Comparison of ENCODE assay signal across 1 cellular context in the genomic region with DNA sequence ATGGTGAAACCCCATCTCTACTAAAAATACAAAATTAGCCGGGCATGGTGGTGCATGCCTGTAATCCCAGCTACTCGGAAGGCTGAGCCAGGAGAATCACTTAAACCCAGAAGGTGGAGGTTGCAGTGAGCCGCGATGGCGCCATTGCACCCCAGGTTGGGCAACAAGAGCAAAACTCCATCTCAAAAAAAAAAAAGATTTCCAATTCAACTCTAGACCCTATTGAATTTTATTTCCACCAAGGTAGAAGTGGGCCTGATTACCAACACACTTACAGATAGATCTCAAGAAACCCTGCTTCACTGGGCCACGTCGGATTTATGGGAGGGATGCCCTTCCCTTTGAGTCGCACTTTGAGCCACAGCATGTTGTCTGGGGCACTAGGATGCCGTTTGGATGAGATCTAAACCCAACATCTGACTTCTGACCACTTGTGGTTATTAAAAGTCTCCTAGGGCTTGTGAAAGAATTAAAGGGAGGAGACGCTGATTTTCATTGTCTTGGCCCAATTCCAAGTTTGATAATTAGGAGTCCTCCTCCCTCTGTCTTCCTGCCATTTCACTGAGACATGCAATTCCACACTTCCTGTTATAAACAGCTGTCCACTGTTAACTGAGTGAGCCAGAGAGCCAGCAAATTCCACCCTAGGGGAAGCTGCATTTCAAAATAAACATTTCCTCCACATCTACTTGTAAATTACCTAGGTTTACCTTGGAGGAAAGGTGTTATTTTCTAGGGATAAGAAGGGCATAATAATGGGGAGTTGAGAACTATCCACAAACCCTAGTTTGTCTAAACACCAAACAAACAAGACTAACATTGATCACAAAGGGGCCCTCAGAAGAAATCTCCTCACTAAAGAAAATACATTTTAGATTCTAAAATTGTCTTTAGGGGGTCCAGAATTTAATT.
A peak's percentile ranks its signal among the peaks of the same experiment; 100 is the strongest.
TF ChIP-seq lines count a peak whose summit lies in the region.

No MANE protein-coding gene starts in this region.

TF ChIP-seq in K562, 482 proteins besides CTCF, POLR2A, EP300 and RAD21 (continued from another document and continues in another):
- TF ChIP-seq, protein P1, sequence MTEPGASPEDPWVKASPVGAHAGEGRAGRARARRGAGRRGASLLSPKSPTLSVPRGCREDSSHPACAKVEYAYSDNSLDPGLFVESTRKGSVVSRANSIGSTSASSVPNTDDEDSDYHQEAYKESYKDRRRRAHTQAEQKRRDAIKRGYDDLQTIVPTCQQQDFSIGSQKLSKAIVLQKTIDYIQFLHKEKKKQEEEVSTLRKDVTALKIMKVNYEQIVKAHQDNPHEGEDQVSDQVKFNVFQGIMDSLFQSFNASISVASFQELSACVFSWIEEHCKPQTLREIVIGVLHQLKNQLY (CRISPR knock-in tag; conservative IDR thresholded peaks at IDR 0.05) = no peak
- TF ChIP-seq KLF6 (CRISPR knock-in tag; IDR thresholded peaks at IDR 0.05; ENCODE audit: borderline replicate concordance) (no peak), SRSF9 (IDR thresholded peaks at IDR 0.05; ENCODE audit: borderline replicate concordance, low read depth, low read length) (no peak), ARHGAP35 (IDR thresholded peaks at IDR 0.05; ENCODE audit: partially characterized antibody) (no peak), ZNF324 (CRISPR knock-in tag; IDR thresholded peaks at IDR 0.05) (no peak), ZNF41 (CRISPR knock-in tag; conservative IDR thresholded peaks at IDR 0.05) (no peak), NR4A1 (CRISPR knock-in tag; IDR thresholded peaks at IDR 0.05) (no peak), NR4A1 (tag; IDR thresholded peaks at IDR 0.05) (no peak), CTBP1 (IDR thresholded peaks at IDR 0.05; ENCODE audit: borderline replicate concordance) (peak; percentile 26; the same call in 1 of the 2 replicates), DIDO1 (tag; IDR thresholded peaks at IDR 0.05; ENCODE audit: low read depth) (no peak), TGIF2 (CRISPR knock-in tag; IDR thresholded peaks at IDR 0.05) (no peak), ZNF316 (IDR thresholded peaks at IDR 0.05) (no peak), GABPB1 (CRISPR knock-in tag; IDR thresholded peaks at IDR 0.05) (no peak), PHTF2 (CRISPR knock-in tag; IDR thresholded peaks at IDR 0.05) (no peak), SIRT6 (IDR thresholded peaks at IDR 0.05; ENCODE audit: low read depth, low read length) (no peak), KAT2B (IDR thresholded peaks at IDR 0.05; ENCODE audit: low read depth, low read length) (no peak), CEBPG (CRISPR knock-in tag; IDR thresholded peaks at IDR 0.05) (no peak), CEBPG (tag; conservative IDR thresholded peaks at IDR 0.05 in 1 of 2, IDR thresholded peaks at IDR 0.05 in 1 of 2) (peak; percentile 61 to 67; a peak in 2 of 4 replicates), NFATC3 (IDR thresholded peaks at IDR 0.05) (no peak), RCOR1 (IDR thresholded peaks at IDR 0.05; ENCODE audit: borderline replicate concordance in 1 of 2, low read depth in 2 of 2, low read length in 2 of 2) (peak; percentile 34 to 95; a peak in 3 of 4 replicates), BCOR (IDR thresholded peaks at IDR 0.05) (no peak), SP2 (IDR thresholded peaks at IDR 0.05; ENCODE audit: extremely low read depth, low read depth, low read length, poor library complexity, severe bottlenecking) (no peak), POLR2B (IDR thresholded peaks at IDR 0.05; ENCODE audit: low read depth, partially characterized antibody) (no peak), ZNF507 (tag; conservative IDR thresholded peaks at IDR 0.05) (no peak), TCF7L2 (IDR thresholded peaks at IDR 0.05; ENCODE audit: low read depth, low read length) (no peak), ZNF174 (CRISPR knock-in tag; IDR thresholded peaks at IDR 0.05) (no peak), MAFK (IDR thresholded peaks at IDR 0.05; ENCODE audit: low read length) (0 out of 2 replicates have a peak, but pooled peaks have one; percentile 10), ZNF274 (IDR thresholded peaks at IDR 0.05; ENCODE audit: borderline replicate concordance, low read depth, low read length) (no peak), MECOM (CRISPR knock-in tag; IDR thresholded peaks at IDR 0.05) (no peak), ZNF76 (CRISPR knock-in tag; IDR thresholded peaks at IDR 0.05; ENCODE audit: borderline replicate concordance) (no peak), PTBP1 (IDR thresholded peaks at IDR 0.05; ENCODE audit: low read depth, low read length) (no peak), HDAC1 (IDR thresholded peaks at IDR 0.05) (peak in 1 of 2 experiments; percentile 75; a peak in 2 of 4 replicates), POLR2G (IDR thresholded peaks at IDR 0.05; ENCODE audit: low read depth, low read length) (no peak), MCM2 (IDR thresholded peaks at IDR 0.05; ENCODE audit: low read depth) (no peak), ZNF766 (CRISPR knock-in tag; conservative IDR thresholded peaks at IDR 0.05) (0 out of 2 replicates have a peak, but pooled peaks have one; percentile 47), JUN (IDR thresholded peaks at IDR 0.05; ENCODE audit: borderline replicate concordance, low read depth, low read length) (no peak), JUN (CRISPR knock-in tag; IDR thresholded peaks at IDR 0.05; ENCODE audit: borderline replicate concordance) (no peak), BRF1 (IDR thresholded peaks at IDR 0.05; ENCODE audit: borderline replicate concordance, extremely low read depth, insufficient read length) (no peak), ZNF197 (CRISPR knock-in tag; IDR thresholded peaks at IDR 0.05; ENCODE audit: low read depth) (no peak), ZNF77 (CRISPR knock-in tag; IDR thresholded peaks at IDR 0.05) (no peak), LCOR (CRISPR knock-in tag; IDR thresholded peaks at IDR 0.05) (no peak), ZNF431 (CRISPR knock-in tag; IDR thresholded peaks at IDR 0.05) (no peak), IFI16 (CRISPR knock-in tag; IDR thresholded peaks at IDR 0.05) (no peak), ZKSCAN1 (IDR thresholded peaks at IDR 0.05; ENCODE audit: low read depth, low read length) (no peak), SMAD4 (CRISPR knock-in tag; conservative IDR thresholded peaks at IDR 0.05) (peak; percentile 59; the same call in 1 of the 2 replicates)
- TF ChIP-seq, protein P2, sequence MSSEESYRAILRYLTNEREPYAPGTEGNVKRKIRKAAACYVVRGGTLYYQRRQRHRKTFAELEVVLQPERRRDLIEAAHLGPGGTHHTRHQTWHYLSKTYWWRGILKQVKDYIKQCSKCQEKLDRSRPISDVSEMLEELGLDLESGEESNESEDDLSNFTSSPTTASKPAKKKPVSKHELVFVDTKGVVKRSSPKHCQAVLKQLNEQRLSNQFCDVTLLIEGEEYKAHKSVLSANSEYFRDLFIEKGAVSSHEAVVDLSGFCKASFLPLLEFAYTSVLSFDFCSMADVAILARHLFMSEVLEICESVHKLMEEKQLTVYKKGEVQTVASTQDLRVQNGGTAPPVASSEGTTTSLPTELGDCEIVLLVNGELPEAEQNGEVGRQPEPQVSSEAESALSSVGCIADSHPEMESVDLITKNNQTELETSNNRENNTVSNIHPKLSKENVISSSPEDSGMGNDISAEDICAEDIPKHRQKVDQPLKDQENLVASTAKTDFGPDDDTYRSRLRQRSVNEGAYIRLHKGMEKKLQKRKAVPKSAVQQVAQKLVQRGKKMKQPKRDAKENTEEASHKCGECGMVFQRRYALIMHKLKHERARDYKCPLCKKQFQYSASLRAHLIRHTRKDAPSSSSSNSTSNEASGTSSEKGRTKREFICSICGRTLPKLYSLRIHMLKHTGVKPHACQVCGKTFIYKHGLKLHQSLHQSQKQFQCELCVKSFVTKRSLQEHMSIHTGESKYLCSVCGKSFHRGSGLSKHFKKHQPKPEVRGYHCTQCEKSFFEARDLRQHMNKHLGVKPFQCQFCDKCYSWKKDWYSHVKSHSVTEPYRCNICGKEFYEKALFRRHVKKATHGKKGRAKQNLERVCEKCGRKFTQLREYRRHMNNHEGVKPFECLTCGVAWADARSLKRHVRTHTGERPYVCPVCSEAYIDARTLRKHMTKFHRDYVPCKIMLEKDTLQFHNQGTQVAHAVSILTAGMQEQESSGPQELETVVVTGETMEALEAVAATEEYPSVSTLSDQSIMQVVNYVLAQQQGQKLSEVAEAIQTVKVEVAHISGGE (CRISPR knock-in tag; IDR thresholded peaks at IDR 0.05) = peak in 1 of 3 experiments; percentile 48; a peak in 1 of 6 replicates
- TF ChIP-seq, protein P3, sequence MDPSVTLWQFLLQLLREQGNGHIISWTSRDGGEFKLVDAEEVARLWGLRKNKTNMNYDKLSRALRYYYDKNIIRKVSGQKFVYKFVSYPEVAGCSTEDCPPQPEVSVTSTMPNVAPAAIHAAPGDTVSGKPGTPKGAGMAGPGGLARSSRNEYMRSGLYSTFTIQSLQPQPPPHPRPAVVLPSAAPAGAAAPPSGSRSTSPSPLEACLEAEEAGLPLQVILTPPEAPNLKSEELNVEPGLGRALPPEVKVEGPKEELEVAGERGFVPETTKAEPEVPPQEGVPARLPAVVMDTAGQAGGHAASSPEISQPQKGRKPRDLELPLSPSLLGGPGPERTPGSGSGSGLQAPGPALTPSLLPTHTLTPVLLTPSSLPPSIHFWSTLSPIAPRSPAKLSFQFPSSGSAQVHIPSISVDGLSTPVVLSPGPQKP (CRISPR knock-in tag; IDR thresholded peaks at IDR 0.05) = no peak
- TF ChIP-seq, protein P4, sequence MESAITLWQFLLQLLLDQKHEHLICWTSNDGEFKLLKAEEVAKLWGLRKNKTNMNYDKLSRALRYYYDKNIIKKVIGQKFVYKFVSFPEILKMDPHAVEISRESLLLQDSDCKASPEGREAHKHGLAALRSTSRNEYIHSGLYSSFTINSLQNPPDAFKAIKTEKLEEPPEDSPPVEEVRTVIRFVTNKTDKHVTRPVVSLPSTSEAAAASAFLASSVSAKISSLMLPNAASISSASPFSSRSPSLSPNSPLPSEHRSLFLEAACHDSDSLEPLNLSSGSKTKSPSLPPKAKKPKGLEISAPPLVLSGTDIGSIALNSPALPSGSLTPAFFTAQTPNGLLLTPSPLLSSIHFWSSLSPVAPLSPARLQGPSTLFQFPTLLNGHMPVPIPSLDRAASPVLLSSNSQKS (CRISPR knock-in tag; IDR thresholded peaks at IDR 0.05) = no peak
- TF ChIP-seq, protein P5, sequence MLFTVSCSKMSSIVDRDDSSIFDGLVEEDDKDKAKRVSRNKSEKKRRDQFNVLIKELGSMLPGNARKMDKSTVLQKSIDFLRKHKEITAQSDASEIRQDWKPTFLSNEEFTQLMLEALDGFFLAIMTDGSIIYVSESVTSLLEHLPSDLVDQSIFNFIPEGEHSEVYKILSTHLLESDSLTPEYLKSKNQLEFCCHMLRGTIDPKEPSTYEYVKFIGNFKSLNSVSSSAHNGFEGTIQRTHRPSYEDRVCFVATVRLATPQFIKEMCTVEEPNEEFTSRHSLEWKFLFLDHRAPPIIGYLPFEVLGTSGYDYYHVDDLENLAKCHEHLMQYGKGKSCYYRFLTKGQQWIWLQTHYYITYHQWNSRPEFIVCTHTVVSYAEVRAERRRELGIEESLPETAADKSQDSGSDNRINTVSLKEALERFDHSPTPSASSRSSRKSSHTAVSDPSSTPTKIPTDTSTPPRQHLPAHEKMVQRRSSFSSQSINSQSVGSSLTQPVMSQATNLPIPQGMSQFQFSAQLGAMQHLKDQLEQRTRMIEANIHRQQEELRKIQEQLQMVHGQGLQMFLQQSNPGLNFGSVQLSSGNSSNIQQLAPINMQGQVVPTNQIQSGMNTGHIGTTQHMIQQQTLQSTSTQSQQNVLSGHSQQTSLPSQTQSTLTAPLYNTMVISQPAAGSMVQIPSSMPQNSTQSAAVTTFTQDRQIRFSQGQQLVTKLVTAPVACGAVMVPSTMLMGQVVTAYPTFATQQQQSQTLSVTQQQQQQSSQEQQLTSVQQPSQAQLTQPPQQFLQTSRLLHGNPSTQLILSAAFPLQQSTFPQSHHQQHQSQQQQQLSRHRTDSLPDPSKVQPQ (CRISPR knock-in tag; IDR thresholded peaks at IDR 0.05; ENCODE audit: borderline replicate concordance) = no peak
- TF ChIP-seq, protein P6, sequence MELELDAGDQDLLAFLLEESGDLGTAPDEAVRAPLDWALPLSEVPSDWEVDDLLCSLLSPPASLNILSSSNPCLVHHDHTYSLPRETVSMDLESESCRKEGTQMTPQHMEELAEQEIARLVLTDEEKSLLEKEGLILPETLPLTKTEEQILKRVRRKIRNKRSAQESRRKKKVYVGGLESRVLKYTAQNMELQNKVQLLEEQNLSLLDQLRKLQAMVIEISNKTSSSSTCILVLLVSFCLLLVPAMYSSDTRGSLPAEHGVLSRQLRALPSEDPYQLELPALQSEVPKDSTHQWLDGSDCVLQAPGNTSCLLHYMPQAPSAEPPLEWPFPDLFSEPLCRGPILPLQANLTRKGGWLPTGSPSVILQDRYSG (tag; conservative IDR thresholded peaks at IDR 0.05; ENCODE audit: low read depth) = no peak
- TF ChIP-seq, protein P7, sequence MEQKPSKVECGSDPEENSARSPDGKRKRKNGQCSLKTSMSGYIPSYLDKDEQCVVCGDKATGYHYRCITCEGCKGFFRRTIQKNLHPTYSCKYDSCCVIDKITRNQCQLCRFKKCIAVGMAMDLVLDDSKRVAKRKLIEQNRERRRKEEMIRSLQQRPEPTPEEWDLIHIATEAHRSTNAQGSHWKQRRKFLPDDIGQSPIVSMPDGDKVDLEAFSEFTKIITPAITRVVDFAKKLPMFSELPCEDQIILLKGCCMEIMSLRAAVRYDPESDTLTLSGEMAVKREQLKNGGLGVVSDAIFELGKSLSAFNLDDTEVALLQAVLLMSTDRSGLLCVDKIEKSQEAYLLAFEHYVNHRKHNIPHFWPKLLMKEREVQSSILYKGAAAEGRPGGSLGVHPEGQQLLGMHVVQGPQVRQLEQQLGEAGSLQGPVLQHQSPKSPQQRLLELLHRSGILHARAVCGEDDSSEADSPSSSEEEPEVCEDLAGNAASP (IDR thresholded peaks at IDR 0.05) = no peak
- TF ChIP-seq, protein P8, sequence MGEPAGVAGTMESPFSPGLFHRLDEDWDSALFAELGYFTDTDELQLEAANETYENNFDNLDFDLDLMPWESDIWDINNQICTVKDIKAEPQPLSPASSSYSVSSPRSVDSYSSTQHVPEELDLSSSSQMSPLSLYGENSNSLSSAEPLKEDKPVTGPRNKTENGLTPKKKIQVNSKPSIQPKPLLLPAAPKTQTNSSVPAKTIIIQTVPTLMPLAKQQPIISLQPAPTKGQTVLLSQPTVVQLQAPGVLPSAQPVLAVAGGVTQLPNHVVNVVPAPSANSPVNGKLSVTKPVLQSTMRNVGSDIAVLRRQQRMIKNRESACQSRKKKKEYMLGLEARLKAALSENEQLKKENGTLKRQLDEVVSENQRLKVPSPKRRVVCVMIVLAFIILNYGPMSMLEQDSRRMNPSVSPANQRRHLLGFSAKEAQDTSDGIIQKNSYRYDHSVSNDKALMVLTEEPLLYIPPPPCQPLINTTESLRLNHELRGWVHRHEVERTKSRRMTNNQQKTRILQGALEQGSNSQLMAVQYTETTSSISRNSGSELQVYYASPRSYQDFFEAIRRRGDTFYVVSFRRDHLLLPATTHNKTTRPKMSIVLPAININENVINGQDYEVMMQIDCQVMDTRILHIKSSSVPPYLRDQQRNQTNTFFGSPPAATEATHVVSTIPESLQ (CRISPR knock-in tag; IDR thresholded peaks at IDR 0.05) = no peak
- TF ChIP-seq, protein P9, sequence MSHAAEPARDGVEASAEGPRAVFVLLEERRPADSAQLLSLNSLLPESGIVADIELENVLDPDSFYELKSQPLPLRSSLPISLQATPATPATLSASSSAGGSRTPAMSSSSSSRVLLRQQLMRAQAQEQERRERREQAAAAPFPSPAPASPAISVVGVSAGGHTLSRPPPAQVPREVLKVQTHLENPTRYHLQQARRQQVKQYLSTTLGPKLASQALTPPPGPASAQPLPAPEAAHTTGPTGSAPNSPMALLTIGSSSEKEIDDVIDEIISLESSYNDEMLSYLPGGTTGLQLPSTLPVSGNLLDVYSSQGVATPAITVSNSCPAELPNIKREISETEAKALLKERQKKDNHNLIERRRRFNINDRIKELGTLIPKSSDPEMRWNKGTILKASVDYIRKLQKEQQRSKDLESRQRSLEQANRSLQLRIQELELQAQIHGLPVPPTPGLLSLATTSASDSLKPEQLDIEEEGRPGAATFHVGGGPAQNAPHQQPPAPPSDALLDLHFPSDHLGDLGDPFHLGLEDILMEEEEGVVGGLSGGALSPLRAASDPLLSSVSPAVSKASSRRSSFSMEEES (CRISPR knock-in tag; IDR thresholded peaks at IDR 0.05) = no peak
